Comparison of ENCODE assay signal across 1 cellular context in the genomic region with DNA sequence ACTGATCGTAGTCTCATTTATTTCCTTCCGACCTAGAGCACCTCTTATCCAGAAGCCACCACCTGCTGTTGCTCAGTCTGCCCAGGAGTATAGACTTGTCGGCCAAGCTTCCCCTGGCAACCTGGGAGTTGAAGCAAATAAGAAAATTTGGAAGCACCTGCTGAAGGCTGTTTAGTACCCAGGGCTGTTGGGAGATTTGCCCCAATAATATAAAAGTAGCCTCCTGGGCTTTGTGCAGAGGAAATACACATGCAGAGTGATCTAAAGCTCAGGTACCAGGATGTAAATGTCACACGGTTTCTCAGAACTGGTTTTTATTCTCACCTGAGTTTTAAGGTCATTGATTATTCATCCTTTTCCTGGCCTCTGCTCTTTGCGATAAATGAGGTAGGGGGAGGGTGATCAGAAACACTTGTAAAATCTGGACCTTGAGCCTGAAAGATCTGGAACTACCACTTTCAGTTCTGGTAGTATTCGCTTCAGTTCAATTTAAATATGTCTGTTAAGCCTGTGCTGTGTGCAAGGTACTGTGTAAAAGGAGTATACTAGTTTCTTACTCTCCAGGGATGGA.
TF ChIP-seq lines count a peak whose summit lies in the region.

No MANE protein-coding gene starts in this region.

TF ChIP-seq in SK-N-SH treated with all-trans-retinoic acid at 6 μM for 48 hours, 23 proteins besides CTCF, POLR2A, EP300 and RAD21 (continued from another document):
- TF ChIP-seq POU6F1 (CRISPR knock-in tag; IDR thresholded peaks at IDR 0.05; ENCODE audit: borderline replicate concordance, low read depth) (no peak), ZNF70 (CRISPR knock-in tag; IDR thresholded peaks at IDR 0.05) (no peak), TOX (CRISPR knock-in tag; IDR thresholded peaks at IDR 0.05; ENCODE audit: borderline replicate concordance) (no peak), ZC3H10 (CRISPR knock-in tag; IDR thresholded peaks at IDR 0.05) (no peak)
